22 cellular contexts compared by ENCODE assay signal in the genomic region with DNA sequence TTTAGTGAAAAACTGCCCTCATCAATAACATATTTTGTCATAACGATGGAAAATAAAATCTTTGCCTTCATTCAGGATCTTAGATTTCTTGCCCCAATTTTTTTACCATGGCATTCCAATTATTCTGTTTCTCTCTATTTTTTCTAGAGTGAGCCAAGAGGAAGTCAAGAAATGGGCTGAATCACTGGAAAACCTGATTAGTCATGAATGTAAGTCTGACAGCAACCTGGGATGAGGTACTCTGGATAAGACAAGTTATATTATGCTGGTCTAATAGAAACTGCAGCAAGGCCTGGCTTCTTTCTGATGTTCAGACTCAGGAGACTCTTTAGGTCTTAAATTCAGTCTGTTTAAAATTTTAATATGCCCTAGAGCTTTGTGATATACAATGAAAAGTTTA. TPM values are rescaled to one million over a fixed set of nuclear protein-coding genes. Genes with fewer than 3 reads are reported as not detected.
DNase-seq lines count a peak whose midpoint lies in the region; ATAC-seq and TF ChIP-seq lines count a peak whose summit lies in the region.
"Had no signal": no experiment of that assay in that cellular context is flagged by ENCODE, and none has a peak within 500 bp of the region (broad histone marks: within the 10 kb centered on the region; RNA-seq: fewer than 3 reads in every experiment).

No MANE protein-coding gene starts in this region.

- no peak overlapping the region for H4K91ac ChIP-seq in IMR-90 (ENCODE audit: insufficient read depth, low read depth, low read length)

- ATAC-seq in IMR-90 (ENCODE audit: low read depth) (no peak), GM21576 (IDR thresholded peaks at IDR 0.05; ENCODE audit: unreplicated experiment) (no peak)
- no peak for ATAC-seq in activated T-helper 17 cell treated with anti-CD3 and anti-CD28 coated beads, Interleukin-2, amount 50 U/mL, for 72 hours (replicated peaks)
- ATAC-seq: gastrocnemius medialis; naive thymus-derived CD4-positive, alpha-beta T cell had no signal

- no peak for TF ChIP-seq RAD21 in IMR-90 (IDR thresholded peaks at IDR 0.05; ENCODE audit: low read length)

- intact Hi-C loops in IMR-90 (cut with micrococcal nuclease) = loop anchor here (1.0 kb wide), 1 partner anchor 103 kb away; no protein-coding TSS in a partner anchor

- H3K27ac Mint-ChIP-seq in glutamatergic neuron (ENCODE audit: unreplicated experiment) = no peak overlapping the region
- no peak overlapping the region for H3K27ac Mint-ChIP-seq in activated T-helper 17 cell treated with anti-CD3 and anti-CD28 coated beads, Interleukin-2, amount 50 U/mL, for 72 hours
- H3K27ac Mint-ChIP-seq: activated CD4-positive, alpha-beta T cell treated with anti-CD3 and anti-CD28 coated beads, Interleukin-2, amount 10 ng/mL, durations not matched to agents 7 days and 5 days; brain; CD4-positive, CD25-positive, alpha-beta regulatory T cell; naive thymus-derived CD4-positive, alpha-beta T cell had no signal

- no peaks in the 10 kb centered on the region for H3K9me1 ChIP-seq in IMR-90 (ENCODE audit: insufficient read depth, low read length)

- no peak overlapping the region for H3K56ac ChIP-seq in IMR-90 (ENCODE audit: extremely low read depth, insufficient read depth, low read length)

- no peaks in the 10 kb centered on the region; the same call in 1 of the 2 replicates for H3K4me1 ChIP-seq in IMR-90 (ENCODE audit: control insufficient read depth, insufficient read depth, low read length)
- H3K4me1 ChIP-seq: gastrocnemius medialis, lower lobe of right lung had no signal

- H4K20me1 ChIP-seq in IMR-90 (ENCODE audit: insufficient read depth, low read length) = no peaks in the 10 kb centered on the region

- H3K27me3 Mint-ChIP-seq in glutamatergic neuron (ENCODE audit: unreplicated experiment) = no peaks in the 10 kb centered on the region
- peaks cover 47% of the 10 kb centered on the region for H3K27me3 Mint-ChIP-seq in activated T-helper 17 cell treated with anti-CD3 and anti-CD28 coated beads, Interleukin-2, amount 50 U/mL, for 72 hours

- dilution Hi-C loops in IMR-90 (cut with HindIII; ENCODE audit: low sequenced_read_pairs, unreplicated experiment) = loop anchor here (25.0 kb wide), 1 partner anchor 210 kb away; a partner anchor contains a TSS

- no peak for TF ChIP-seq POLR2A in IMR-90 (IDR thresholded peaks at IDR 0.05; ENCODE audit: low read depth, low read length)

- no peak overlapping the region for H3K4me2 ChIP-seq in IMR-90 (ENCODE audit: low read depth, low read length)

- H4K5ac ChIP-seq in IMR-90 (ENCODE audit: low read depth, low read length) = no peak overlapping the region

- H2BK20ac ChIP-seq in IMR-90 (ENCODE audit: low read depth, low read length) = no peak overlapping the region

- H3K14ac ChIP-seq in IMR-90 (replicated peaks; ENCODE audit: low read depth, low read length) = no peak overlapping the region

- TF ChIP-seq CTCF in IMR-90 (conservative IDR thresholded peaks at IDR 0.05; ENCODE audit: low read depth, low read length) (no peak), brain microvascular endothelial cell (IDR thresholded peaks at IDR 0.05; ENCODE audit: low read depth, low read length, missing control alignments) (no peak), glutamatergic neuron (IDR thresholded peaks at IDR 0.05; ENCODE audit: partially characterized antibody, unreplicated experiment) (no peak)

- H2BK5ac ChIP-seq in IMR-90 (ENCODE audit: low read depth, low read length, poor library complexity, severe bottlenecking) = peak overlapping the region; percentile 55

- no peak overlapping the region for H2BK15ac ChIP-seq in IMR-90 (ENCODE audit: low read depth, low read length)

- H3K4me1 Mint-ChIP-seq in glutamatergic neuron (ENCODE audit: low read depth, unreplicated experiment) = peaks cover 14% of the 10 kb centered on the region
- no peaks in the 10 kb centered on the region for H3K4me1 Mint-ChIP-seq in activated T-helper 17 cell treated with anti-CD3 and anti-CD28 coated beads, Interleukin-2, amount 50 U/mL, for 72 hours
- H3K4me1 Mint-ChIP-seq: activated CD4-positive, alpha-beta T cell treated with anti-CD3 and anti-CD28 coated beads, Interleukin-2, amount 10 ng/mL, durations not matched to agents 7 days and 5 days; CD4-positive, CD25-positive, alpha-beta regulatory T cell had no signal

- no peaks in the 10 kb centered on the region for H3K9me3 ChIP-seq in IMR-90 (ENCODE audit: control insufficient read depth, insufficient read depth, low read length)
- H3K9me3 ChIP-seq: gastrocnemius medialis, lower lobe of right lung, upper lobe of left lung had no signal

- H3K23ac ChIP-seq in IMR-90 (ENCODE audit: low read depth, low read length) = no peak overlapping the region

- peaks cover 0 to 5% of the 10 kb centered on the region in 2 experiments; a peak in 1 of 4 replicates for H3K79me1 ChIP-seq in IMR-90 (ENCODE audit: low read depth in 1 of 2, low read length in 2 of 2)

- H4K8ac ChIP-seq in IMR-90 (ENCODE audit: low read depth in 2 of 2, low read length in 2 of 2) = no peak overlapping the region

- no CpG with 5 or more reads among the region's 1 CpG for WGBS in IMR-90 (ENCODE audit: extremely low coverage in 2 of 2, insufficient read length in 1 of 2), 2 experiments

- H2AFZ ChIP-seq in IMR-90 (replicated peaks; ENCODE audit: low read length, poor library complexity) = no peak overlapping the region

- H3K36me3 ChIP-seq in IMR-90 (ENCODE audit: control insufficient read depth, insufficient read depth, low read length) (no peaks in the 10 kb centered on the region; the same call in 1 of the 2 replicates), brain microvascular endothelial cell (replicated peaks) (peaks cover 65% of the 10 kb centered on the region)
- H3K36me3 ChIP-seq: gastrocnemius medialis, lower lobe of right lung, upper lobe of left lung had no signal

- H3K4ac ChIP-seq in IMR-90 (ENCODE audit: low read depth, low read length) = no peak overlapping the region

- H2AK9ac ChIP-seq in IMR-90 (replicated peaks; ENCODE audit: low read depth, low read length, poor library complexity) = no peak overlapping the region

- in situ Hi-C loops in IMR-90 (cut with MboI; ENCODE audit: low sequenced_read_pairs) (loop anchor here (5.0 kb wide), 2 partner anchors 105 to 245 kb away; no protein-coding TSS in a partner anchor), brain microvascular endothelial cell (cut with HindIII; ENCODE audit: low pct_ligation_motif_present, low sequenced_read_pairs) (loop anchor here (25.0 kb wide), 2 partner anchors 185 to 240 kb away; a partner anchor contains a TSS)

- POLR2A ChIA-PET in IMR-90 (lab: Charles Lee; ENCODE audit: unreplicated experiment) = no interaction called here

- H3K18ac ChIP-seq in IMR-90 (ENCODE audit: low read depth, low read length) = no peak overlapping the region

- H2AK5ac ChIP-seq in IMR-90 (ENCODE audit: low read depth, low read length) = no peak overlapping the region

- H3K9ac ChIP-seq in IMR-90 (ENCODE audit: low read depth, low read length) = no peak overlapping the region

- H3K4me3 ChIP-seq in IMR-90 (ENCODE audit: insufficient read depth, low read depth, low read length) (no peak overlapping the region), brain microvascular endothelial cell (ENCODE audit: low read depth, low read length) (peak overlapping the region; percentile 62)
- H3K4me3 ChIP-seq: gastrocnemius medialis, GM12878, lower lobe of right lung, SK-N-MC, upper lobe of left lung had no signal

- BruUV-seq in IMR-90 (replicated peaks; lab: Mats Ljungman, UMichigan) = no TSS peak

- peak overlapping the region; percentile 5 for H3K4me3 Mint-ChIP-seq in glutamatergic neuron (ENCODE audit: unreplicated experiment)
- no peak overlapping the region for H3K4me3 Mint-ChIP-seq in activated T-helper 17 cell treated with anti-CD3 and anti-CD28 coated beads, Interleukin-2, amount 50 U/mL, for 72 hours
- H3K4me3 Mint-ChIP-seq: activated CD4-positive, alpha-beta T cell treated with anti-CD3 and anti-CD28 coated beads, Interleukin-2, amount 10 ng/mL, durations not matched to agents 7 days and 5 days; CD4-positive, CD25-positive, alpha-beta regulatory T cell; naive thymus-derived CD4-positive, alpha-beta T cell had no signal

- H3K27me3 ChIP-seq in IMR-90 (ENCODE audit: control insufficient read depth, insufficient read depth, low read length) (no peaks in the 10 kb centered on the region), brain microvascular endothelial cell (replicated peaks) (no peaks in the 10 kb centered on the region)

- no peaks in the 10 kb centered on the region for H3K9me3 Mint-ChIP-seq in glutamatergic neuron (ENCODE audit: unreplicated experiment)
- H3K9me3 Mint-ChIP-seq in activated T-helper 17 cell treated with anti-CD3 and anti-CD28 coated beads, Interleukin-2, amount 50 U/mL, for 72 hours = no peaks in the 10 kb centered on the region
- H3K9me3 Mint-ChIP-seq: activated CD4-positive, alpha-beta T cell treated with anti-CD3 and anti-CD28 coated beads, Interleukin-2, amount 10 ng/mL, durations not matched to agents 7 days and 5 days; CD4-positive, CD25-positive, alpha-beta regulatory T cell; naive thymus-derived CD4-positive, alpha-beta T cell had no signal

- CTCF ChIA-PET in IMR-90 (lab: Yijun Ruan, JAX) = interaction anchor here (1.0 to 6.4 kb wide), 3 partner anchors 103 to 242 kb away, joined by 3 to 45 read pairs (median 44); no protein-coding TSS in a partner anchor

- DNase-seq in A172 (ENCODE audit: low spot score) (peak; percentile 63), IMR-90 (peak; percentile 62), brain microvascular endothelial cell (no peak), glutamatergic neuron (no peak), DMS114 treated with DMSO at 0.1 percent for 48 hours (lab: John Stamatoyannopoulos, UW; ENCODE audit: unreplicated experiment) (no peak), DMS153 treated with DMSO at 0.1 percent for 48 hours (lab: John Stamatoyannopoulos, UW; ENCODE audit: unreplicated experiment) (no peak)
- DNase-seq: 8988T; activated CD4-positive, alpha-beta T cell treated with anti-CD3 and anti-CD28 coated beads, Interleukin-2, amount 10 ng/mL, durations not matched to agents 7 days and 5 days; activated naive CD4-positive, alpha-beta T cell treated with Interleukin-2 at 50 U/mL for 16 hours; CD4-positive, CD25-positive, alpha-beta regulatory T cell; gastrocnemius medialis; lower lobe of right lung; naive thymus-derived CD4-positive, alpha-beta T cell; NCI-H2029; NCI-H524 treated with DMSO at 0.1 percent for 48 hours; stimulated activated naive CD4-positive, alpha-beta T cell; upper lobe of left lung had no signal

- H3K36me3 Mint-ChIP-seq in glutamatergic neuron (ENCODE audit: unreplicated experiment) = no peaks in the 10 kb centered on the region
- no peaks in the 10 kb centered on the region for H3K36me3 Mint-ChIP-seq in activated T-helper 17 cell treated with anti-CD3 and anti-CD28 coated beads, Interleukin-2, amount 50 U/mL, for 72 hours (ENCODE audit: low read depth)
- H3K36me3 Mint-ChIP-seq: brain; CD4-positive, CD25-positive, alpha-beta regulatory T cell; naive thymus-derived CD4-positive, alpha-beta T cell had no signal

- H3K27ac ChIP-seq in IMR-90 (ENCODE audit: insufficient read depth, low read length) (no peak overlapping the region), brain microvascular endothelial cell (peak overlapping the region; percentile 79)
- H3K27ac ChIP-seq: gastrocnemius medialis, lower lobe of right lung, SK-N-MC, upper lobe of left lung had no signal

- no peak overlapping the region for H2BK120ac ChIP-seq in IMR-90 (ENCODE audit: low read depth, low read length)

RNA-seq across cellular contexts. Expression of a gene that starts 3.5 kb away (rescaled TPM):
- 31.3 and 49.7 TPM in 2 replicates for total RNA-seq in A172 (2014; rRNA removed; shearing (Covaris generic))
- total RNA-seq in IMR-90 (2012; rRNA removed) = 538 and 635 TPM in 2 replicates
- 201 and 202 TPM in 2 replicates for polyA plus RNA-seq in IMR-90 (2012; rRNA removed)
- 33.4 and 56.3 TPM in 2 replicates for polyA plus RNA-seq in IMR-90 (2012; cell fraction: cytosol; rRNA removed)
- polyA plus RNA-seq in IMR-90 (2012; cell fraction: nucleus; rRNA removed; ENCODE audit: low replicate concordance) = 19.5 and 85.3 TPM in 2 replicates
- 31.6 TPM for total RNA-seq in glutamatergic neuron (ENCODE audit: unreplicated experiment)
- not detected for total RNA-seq in activated T-helper 17 cell treated with anti-CD3 and anti-CD28 coated beads, Interleukin-2, amount 50 U/mL, for 72 hours
- total RNA-seq: activated CD4-positive, alpha-beta T cell treated with anti-CD3 and anti-CD28 coated beads, Interleukin-2, amount 10 ng/mL, durations not matched to agents 7 days and 5 days; CD4-positive, CD25-positive, alpha-beta regulatory T cell; gastrocnemius medialis; GM12878; naive thymus-derived CD4-positive, alpha-beta T cell had no signal
- polyA plus RNA-seq: CD4-positive, CD25-positive, alpha-beta regulatory T cell; naive thymus-derived CD4-positive, alpha-beta T cell had no signal

Comparison
In these comparisons a context has a peak if more than half of its experiments do, and no peak if none do; other contexts are left out.
1. DNase-seq: peak in A172 (single experiment) and IMR-90 (single experiment); none in brain microvascular endothelial cell (single experiment), glutamatergic neuron (single experiment), DMS114 treated with DMSO at 0.1 percent for 48 hours (single experiment) and DMS153 treated with DMSO at 0.1 percent for 48 hours (single experiment).
2. RNA of a gene that starts 3.5 kb away (total RNA-seq): 538 to 635 TPM in IMR-90, 31.3 to 49.7 TPM in A172 and 31.6 TPM in glutamatergic neuron (single experiment); not detected in activated T-helper 17 cell treated with anti-CD3 and anti-CD28 coated beads, Interleukin-2, amount 50 U/mL, for 72 hours; every median in the first group is over 10 times any median in the second.